Comparison of ENCODE assay signal across 8 cellular contexts in the genomic region with DNA sequence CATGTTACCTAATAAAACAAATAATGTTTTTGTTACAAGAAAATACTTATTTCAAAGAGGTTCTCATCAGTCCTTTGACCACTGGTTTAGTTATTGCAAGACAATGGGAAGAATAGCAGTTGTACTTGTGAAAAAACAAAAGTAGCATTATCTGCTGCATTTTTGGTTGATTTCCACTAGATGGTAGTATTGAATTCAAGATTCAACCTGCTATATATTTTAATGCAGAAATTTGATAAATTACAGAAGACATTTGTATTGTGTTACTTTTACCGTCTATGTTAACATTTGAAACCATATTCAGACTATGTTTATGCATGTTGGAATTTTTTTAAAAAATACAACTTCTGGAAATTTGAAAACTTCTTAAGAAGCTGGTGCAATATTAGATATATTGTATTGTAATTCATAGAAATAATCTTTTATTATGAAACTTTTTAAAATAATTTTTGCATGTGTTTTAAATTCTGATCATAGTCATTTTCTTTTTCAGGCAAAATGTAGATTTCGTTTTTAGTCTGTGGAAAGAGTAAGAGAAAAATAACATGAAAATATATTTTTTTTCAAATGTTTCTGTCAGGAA. TPM values are rescaled to one million over a fixed set of nuclear protein-coding genes. Genes with fewer than 3 reads are reported as not detected.
DNase-seq lines count a peak whose midpoint lies in the region; ATAC-seq, FAIRE-seq and TF ChIP-seq lines count a peak whose summit lies in the region.

No MANE protein-coding gene starts in this region.

- in situ Hi-C loops in mammary epithelial cell (cut with MboI; ENCODE audit: low sequenced_read_pairs in 2 of 2), result loop anchor here (10.0 to 25.0 kb wide), 3 partner anchors 261 to 669 kb away; partner anchors contain the start of gene VEGFC (in 1 of the 2)

- no peaks in the 10 kb centered on the region for H3K27me3 Mint-ChIP-seq in nephron progenitor cell (ENCODE audit: low read depth, poor library complexity)

- intact Hi-C loops in mammary epithelial cell (cut with micrococcal nuclease), result loop anchor here (2.0 to 10.0 kb wide), 6 partner anchors 187 to 1169 kb away; no protein-coding TSS in a partner anchor
- intact Hi-C loops in ovary (cut with DNase I), result loop anchor here in 1 of 4 donors (10.0 kb wide), 1 partner anchor 679 kb away; no protein-coding TSS in a partner anchor

- no peak overlapping the region for H3K9ac ChIP-seq in Karpas-422 (ENCODE audit: low read length)
- H3K9ac ChIP-seq in mammary epithelial cell (ENCODE audit: insufficient read depth, low read length), result no peak overlapping the region

- TF ChIP-seq POLR2A in ovary (IDR thresholded peaks at IDR 0.05), result no peak

- WGBS in mammary epithelial cell (ENCODE audit: low coverage, missing lambda C conversion rate), result 0% methylated on average over 2 of the region's 2 CpGs
- WGBS in ovary, 3 donors, result 3 to 6% (median 5%) methylated on average over 2 of the region's 2 CpGs

- peak; percentile 56 for DNase-seq in Karpas-422
- no peak for DNase-seq in mammary epithelial cell
- DNase-seq in nephron progenitor cell, result no peak
- DNase-seq in activated effector memory CD4-positive, alpha-beta T cell treated with anti-CD3 and anti-CD28 coated beads, Interleukin-2, amount 50 U/mL, for 16 hours, result no peak
- DNase-seq in ovary, result no peak

- H3K9me3 Mint-ChIP-seq in nephron progenitor cell, result peaks cover 6% of the 10 kb centered on the region

- H3K27ac Mint-ChIP-seq in nephron progenitor cell, result no peak overlapping the region

- TF ChIP-seq EP300 in ovary (IDR thresholded peaks at IDR 0.05), result no peak

- no peaks in the 10 kb centered on the region for H4K20me1 ChIP-seq in Karpas-422 (ENCODE audit: insufficient read depth, low read depth, low read length)
- no peaks in the 10 kb centered on the region for H4K20me1 ChIP-seq in mammary epithelial cell (ENCODE audit: insufficient read depth, low read length)

- H3K9me2 ChIP-seq in Karpas-422 (replicated peaks; ENCODE audit: insufficient read depth, low read length), result no peaks in the 10 kb centered on the region

- H2AFZ ChIP-seq in Karpas-422 (ENCODE audit: low read length), result no peak overlapping the region
- no peak overlapping the region for H2AFZ ChIP-seq in mammary epithelial cell (ENCODE audit: low read depth, low read length)

- no peak overlapping the region for H3K4me3 Mint-ChIP-seq in nephron progenitor cell

- ATAC-seq in HG03442 (IDR thresholded peaks at IDR 0.05; ENCODE audit: unreplicated experiment) (no peak), HG03159 (IDR thresholded peaks at IDR 0.05; ENCODE audit: unreplicated experiment) (no peak)

- no peaks in the 10 kb centered on the region for H3K4me1 ChIP-seq in Karpas-422 (ENCODE audit: low read length)
- no peaks in the 10 kb centered on the region for H3K4me1 ChIP-seq in mammary epithelial cell (ENCODE audit: insufficient read depth, low read length)
- peaks cover 2% of the 10 kb centered on the region for H3K4me1 ChIP-seq in ovary (ENCODE audit: insufficient read depth)

- no TSS peak for BruUV-seq in mammary epithelial cell (replicated peaks; lab: Mats Ljungman, UMichigan)

- H3K9me3 ChIP-seq in Karpas-422 (ENCODE audit: low read length) (no peaks in the 10 kb centered on the region), mammary epithelial cell (replicated peaks; ENCODE audit: insufficient read depth, low read length) (no peaks in the 10 kb centered on the region), ovary (no peaks in the 10 kb centered on the region)

- no peaks in the 10 kb centered on the region for H3K27me3 ChIP-seq in Karpas-422 (ENCODE audit: low read length)
- H3K27me3 ChIP-seq in mammary epithelial cell (ENCODE audit: insufficient read depth, low read length), result no peaks in the 10 kb centered on the region
- H3K27me3 ChIP-seq in ovary, result no peaks in the 10 kb centered on the region

- no peaks in the 10 kb centered on the region for H3K36me3 Mint-ChIP-seq in nephron progenitor cell (ENCODE audit: low read depth)

- no peak overlapping the region for H3K4me3 ChIP-seq in Karpas-422 (ENCODE audit: low read length)
- H3K4me3 ChIP-seq in mammary epithelial cell (replicated peaks in 1 of 3; ENCODE audit: insufficient read depth in 1 of 3, low read depth in 2 of 3, low read length in 3 of 3), result no peak overlapping the region
- H3K4me3 ChIP-seq in ovary, result no peak overlapping the region

- H3K36me3 ChIP-seq in Karpas-422 (ENCODE audit: insufficient read depth, low read length) (no peaks in the 10 kb centered on the region), mammary epithelial cell (ENCODE audit: insufficient read depth, low read length) (no peaks in the 10 kb centered on the region), ovary (no peaks in the 10 kb centered on the region)

- TF ChIP-seq CTCF in mammary epithelial cell (conservative IDR thresholded peaks at IDR 0.05 in 1 of 2, IDR thresholded peaks at IDR 0.05 in 1 of 2; ENCODE audit: extremely low read depth in 1 of 2, insufficient read depth in 1 of 2, low read depth in 1 of 2, low read length in 2 of 2) (peak; percentile 48 to 53), nephron progenitor cell (IDR thresholded peaks at IDR 0.05) (peak; percentile 55), ovary (IDR thresholded peaks at IDR 0.05) (no peak)

- CTCF ChIA-PET in mammary epithelial cell (lab: Charles Lee; ENCODE audit: low non-redundant PET), result no interaction called here

- dilution Hi-C loops in mammary epithelial cell (cut with HindIII; ENCODE audit: low sequenced_read_pairs), result loop anchor here (25.0 kb wide), 1 partner anchor 661 kb away; no protein-coding TSS in a partner anchor

- H3K79me2 ChIP-seq in Karpas-422 (ENCODE audit: low read length) (no peaks in the 10 kb centered on the region), mammary epithelial cell (ENCODE audit: insufficient read depth, low read length) (no peaks in the 10 kb centered on the region)

- peaks cover 3% of the 10 kb centered on the region for H3K4me1 Mint-ChIP-seq in nephron progenitor cell

- peak; percentile 91 for FAIRE-seq in G401.6 (lab: Jason Lieb, UNC)

- no peak overlapping the region for H3K4me2 ChIP-seq in Karpas-422 (ENCODE audit: low read depth, low read length, poor library complexity, severe bottlenecking)
- no peak overlapping the region for H3K4me2 ChIP-seq in mammary epithelial cell (ENCODE audit: insufficient read depth, low read depth, low read length)

- H3K27ac ChIP-seq in Karpas-422 (ENCODE audit: low read length), result no peak overlapping the region
- H3K27ac ChIP-seq in mammary epithelial cell (ENCODE audit: insufficient read depth, low read depth, low read length), result no peak overlapping the region
- H3K27ac ChIP-seq in ovary, result no peak overlapping the region

RNA-seq across cellular contexts. Expression of gene SPCS3, which starts 56.4 kb away (rescaled TPM):
- 30.5 and 76.3 TPM in 2 replicates for total RNA-seq in Karpas-422 (2014; rRNA removed; shearing (Covaris generic); ENCODE audit: low replicate concordance)
- total RNA-seq in mammary epithelial cell (100 to 1,000 TPM in 1 of 2 donors, 10 to 100 TPM in 1; 88.2 to 142 TPM), ovary (10 to 100 TPM; 41.7 to 89.3 (median 63.8) TPM)
- polyA plus RNA-seq in mammary epithelial cell (36.0 TPM), ovary (10 to 100 TPM; 18.5 to 39.0 TPM)
- 18.2 TPM for polyA minus RNA-seq in mammary epithelial cell

Comparison
In these comparisons a context has a peak if more than half of its experiments do, and no peak if none do; other contexts are left out.
1. CTCF ChIP-seq: peak in mammary epithelial cell (2 of 2) and nephron progenitor cell (single experiment); none in ovary (0 of 3).